In genomic region chr18:62717059-62717849, GRCh38 we compare ENCODE assay signal across 8 cellular contexts. TPM values are rescaled to one million over a fixed set of nuclear protein-coding genes. Genes with fewer than 3 reads are reported as not detected.
A peak's percentile ranks its signal among the peaks of the same experiment; 100 is the strongest.
DNase-seq lines count a peak whose midpoint lies in the region; ATAC-seq and TF ChIP-seq lines count a peak whose summit lies in the region.

No MANE protein-coding gene starts in this region.

- peaks cover 61% of the 10 kb centered on the region for H4K20me1 ChIP-seq in BLaER1

- peaks cover 46% of the 10 kb centered on the region for H3K4me1 Mint-ChIP-seq in activated T-helper 2 cell treated with anti-CD3 and anti-CD28 coated beads, Interferon-gamma antibody, Interleukin-2, Interleukin-4, amounts not matched to agents 10 μg/mL and 5 μg/mL and 100 μg/mL, durations not matched to agents 14 hours and 24 hours and 36 hours (ENCODE audit: low read depth)

- H3K9me3 Mint-ChIP-seq in activated T-helper 2 cell treated with anti-CD3 and anti-CD28 coated beads, Interferon-gamma antibody, Interleukin-2, Interleukin-4, amounts not matched to agents 10 μg/mL and 5 μg/mL and 100 μg/mL, durations not matched to agents 14 hours and 24 hours and 36 hours, result no peaks in the 10 kb centered on the region

- ATAC-seq in aorta (ENCODE audit: low FRiP score), result no peak
- ATAC-seq in HG02973 (IDR thresholded peaks at IDR 0.05; ENCODE audit: unreplicated experiment), result no peak

- peak overlapping the region; percentile 93 for H3K4me2 ChIP-seq in BLaER1

- H3K36me3 ChIP-seq in BLaER1 (no peaks in the 10 kb centered on the region), Peyer's patch (no peaks in the 10 kb centered on the region), neuron (ENCODE audit: insufficient read depth, low read length) (no peaks in the 10 kb centered on the region), aorta (ENCODE audit: control insufficient read depth in 1 of 2, insufficient read depth in 2 of 2, low read length in 1 of 2) (no peaks in the 10 kb centered on the region)

- intact Hi-C loops in activated T-helper 2 cell treated with anti-CD3 and anti-CD28 coated beads, Interferon-gamma antibody, Interleukin-2, Interleukin-4, amounts not matched to agents 10 μg/mL and 5 μg/mL and 100 μg/mL, durations not matched to agents 14 hours and 24 hours and 36 hours (cut with micrococcal nuclease), result loop anchor here (1.0 to 10.0 kb wide), 4 partner anchors 54 to 705 kb away; partner anchors contain the start of genes BCL2 and VPS4B
- intact Hi-C loops in aorta (cut with DNase I), result loop anchor here (5.0 to 10.0 kb wide), 11 partner anchors 130 to 718 kb away; partner anchors contain the start of genes PIGN (in 1 of the 2) and RELCH (in 1 of the 2)

- peak overlapping the region; percentile 96 for H3K9ac ChIP-seq in BLaER1

- peak overlapping the region; percentile 93 for H3K27ac Mint-ChIP-seq in activated T-helper 2 cell treated with anti-CD3 and anti-CD28 coated beads, Interferon-gamma antibody, Interleukin-2, Interleukin-4, amounts not matched to agents 10 μg/mL and 5 μg/mL and 100 μg/mL, durations not matched to agents 14 hours and 24 hours and 36 hours

- H3K27me3 ChIP-seq in BLaER1 (no peaks in the 10 kb centered on the region), HL-60 (ENCODE audit: insufficient read depth, poor library complexity, severe bottlenecking) (no peaks in the 10 kb centered on the region), Peyer's patch (no peaks in the 10 kb centered on the region), neuron (ENCODE audit: insufficient read depth, low read length) (no peaks in the 10 kb centered on the region), aorta (ENCODE audit: control insufficient read depth in 1 of 2, insufficient read depth in 2 of 2, low read length in 1 of 2) (no peaks in the 10 kb centered on the region)

- H3K4me1 ChIP-seq in BLaER1, result peaks cover 49% of the 10 kb centered on the region
- peaks cover 0 to 11% (median 3%) of the 10 kb centered on the region in 4 donors for H3K4me1 ChIP-seq in Peyer's patch
- H3K4me1 ChIP-seq in neuron (ENCODE audit: insufficient read depth, low read length), result peaks cover 26% of the 10 kb centered on the region
- peaks cover 0 to 5% of the 10 kb centered on the region in 2 donors for H3K4me1 ChIP-seq in aorta (ENCODE audit: control insufficient read depth in 1 of 2, insufficient read depth in 2 of 2, low read length in 2 of 2)

- peaks cover 2% of the 10 kb centered on the region for H3K27me3 Mint-ChIP-seq in activated T-helper 2 cell treated with anti-CD3 and anti-CD28 coated beads, Interferon-gamma antibody, Interleukin-2, Interleukin-4, amounts not matched to agents 10 μg/mL and 5 μg/mL and 100 μg/mL, durations not matched to agents 14 hours and 24 hours and 36 hours (ENCODE audit: low read depth)

- H3K9me3 ChIP-seq in BLaER1 (no peaks in the 10 kb centered on the region), Peyer's patch (no peaks in the 10 kb centered on the region), neuron (ENCODE audit: low read length) (no peaks in the 10 kb centered on the region), aorta (ENCODE audit: control insufficient read depth, low read length) (no peaks in the 10 kb centered on the region)

- H3K27ac ChIP-seq in BLaER1, result peak overlapping the region; percentile 97
- H3K27ac ChIP-seq in HL-60 (replicated peaks), result peak overlapping the region; percentile 9
- H3K27ac ChIP-seq in Peyer's patch, result peak overlapping the region; percentile 93 to 99 (median 96)
- H3K27ac ChIP-seq in aorta (ENCODE audit: low read depth in 1 of 2, low read length in 2 of 2), result no peak overlapping the region

- no peak overlapping the region for H2AFZ ChIP-seq in neuron (ENCODE audit: low read depth, low read length)

- TF ChIP-seq POLR2A in Peyer's patch (IDR thresholded peaks at IDR 0.05), result peak in 1 of 2 donors; percentile 66

- TF ChIP-seq CTCF in HL-60 (IDR thresholded peaks at IDR 0.05; ENCODE audit: insufficient read depth, low read length) (no peak), Peyer's patch (IDR thresholded peaks at IDR 0.05) (no peak), fibroblast of the aortic adventitia (IDR thresholded peaks at IDR 0.05; ENCODE audit: insufficient read depth, low read length) (no peak)

- peak overlapping the region; percentile 80 for H3K4me3 Mint-ChIP-seq in activated T-helper 2 cell treated with anti-CD3 and anti-CD28 coated beads, Interferon-gamma antibody, Interleukin-2, Interleukin-4, amounts not matched to agents 10 μg/mL and 5 μg/mL and 100 μg/mL, durations not matched to agents 14 hours and 24 hours and 36 hours (ENCODE audit: low read depth)

- DNase-seq in HL-60 (ENCODE audit: low read depth in 1 of 2, low spot score in 1 of 2) (peak; percentile 54 to 65), Peyer's patch (peak in 2 of 3 donors; percentile 38 to 78), fibroblast of the aortic adventitia (ENCODE audit: low read depth) (peak; percentile 61), aorta (peak in 1 of 2 donors; percentile 48)
- peak; percentile 20 for DNase-seq in activated T-helper 2 cell treated with anti-CD3 and anti-CD28 coated beads, Interferon-gamma antibody, Interleukin-2, Interleukin-4, amounts not matched to agents 10 μg/mL and 5 μg/mL and 100 μg/mL, durations not matched to agents 14 hours and 24 hours and 36 hours (ENCODE audit: low spot score)

- 0 to 1% methylated on average over 24 of the region's 24 CpGs for WGBS in aorta, 2 donors

- H3K4me3 ChIP-seq in BLaER1 (peak overlapping the region; percentile 97), HL-60 (replicated peaks; ENCODE audit: insufficient read depth, low read length) (peak overlapping the region; percentile 88), Peyer's patch (peak overlapping the region; percentile 54 to 82 (median 64)), fibroblast of the aortic adventitia (ENCODE audit: low read depth, low read length) (peak overlapping the region; percentile 75), neuron (ENCODE audit: low read length) (peak overlapping the region; percentile 57), aorta (ENCODE audit: low read length in 2 of 2) (peak overlapping the region; percentile 75 to 94)

- peaks cover 16% of the 10 kb centered on the region for H3K36me3 Mint-ChIP-seq in activated T-helper 2 cell treated with anti-CD3 and anti-CD28 coated beads, Interferon-gamma antibody, Interleukin-2, Interleukin-4, amounts not matched to agents 10 μg/mL and 5 μg/mL and 100 μg/mL, durations not matched to agents 14 hours and 24 hours and 36 hours (ENCODE audit: low read depth)

RNA-seq across cellular contexts. Expression of gene PHLPP1, which starts 1.9 kb away (rescaled TPM):
- total RNA-seq in Peyer's patch, result 10 to 100 TPM; 15.7 to 21.8 (median 20.5) TPM
- total RNA-seq in activated T-helper 2 cell treated with anti-CD3 and anti-CD28 coated beads, Interferon-gamma antibody, Interleukin-2, Interleukin-4, amounts not matched to agents 10 μg/mL and 5 μg/mL and 100 μg/mL, durations not matched to agents 14 hours and 24 hours and 36 hours, result 31.1 and 31.8 TPM in 2 replicates
- 7.2 and 14.1 TPM in 2 replicates for total RNA-seq in fibroblast of the aortic adventitia (ENCODE audit: low replicate concordance)
- 10 to 100 TPM; 14.2 to 16.5 TPM for total RNA-seq in aorta
- 1 to 10 TPM; 1.6 to 2.3 TPM for polyA plus RNA-seq in aorta

Comparison
In these comparisons a context has a peak if more than half of its experiments do, and no peak if none do; other contexts are left out.
1. H3K27ac ChIP-seq: peak in BLaER1 (single experiment), HL-60 (single experiment) and Peyer's patch (4 of 4); none in aorta (0 of 2).
2. Peak in every context shown above with its lines, with median percentiles within 50 percentile points of each other: H3K4me3 ChIP-seq.